ENCODE assay signal across 20 cellular contexts in genomic region chr4:15901996-15902395, GRCh38. TPM values are rescaled to one million over a fixed set of nuclear protein-coding genes. Genes with fewer than 3 reads are reported as not detected.
A peak's percentile ranks its signal among the peaks of the same experiment; 100 is the strongest.
DNase-seq lines count a peak whose midpoint lies in the region; TF ChIP-seq lines count a peak whose summit lies in the region.
"Had no signal": no experiment of that assay in that cellular context is flagged by ENCODE, and none has a peak within 500 bp of the region (broad histone marks: within the 10 kb centered on the region; RNA-seq: fewer than 3 reads in every experiment).

No MANE protein-coding gene starts in this region.

- H3K4me3 Mint-ChIP-seq in chondrocyte (ENCODE audit: unreplicated experiment) = no peak overlapping the region
- H3K4me3 Mint-ChIP-seq in Caco-2 (ENCODE audit: unreplicated experiment) = no peak overlapping the region
- H3K4me3 Mint-ChIP-seq: B cell; CD8-positive, alpha-beta T cell; GM23338 had no signal

- H3K9ac ChIP-seq in BLaER1 treated with 17β-estradiol and CSF1 and Interleukin-3, amounts not matched to agents 10 nM and 100 nM = no peak overlapping the region

- H4K20me1 ChIP-seq in BLaER1 treated with 17β-estradiol and CSF1 and Interleukin-3, amounts not matched to agents 10 nM and 100 nM = no peaks in the 10 kb centered on the region

- H3K4me1 ChIP-seq in BLaER1 treated with 17β-estradiol and CSF1 and Interleukin-3, amounts not matched to agents 10 nM and 100 nM = peaks cover 0 to 25% (median 13%) of the 10 kb centered on the region in 10 experiments; a peak in 12 of 20 replicates
- H3K4me1 ChIP-seq in right atrium auricular region = no peaks in the 10 kb centered on the region
- peaks cover 9% of the 10 kb centered on the region; the same call in 1 of the 2 replicates for H3K4me1 ChIP-seq in Caco-2
- H3K4me1 ChIP-seq in thyroid gland = no peaks in the 10 kb centered on the region
- H3K4me1 ChIP-seq: SJSA1 had no signal

- no peaks in the 10 kb centered on the region for H3K36me3 ChIP-seq in BLaER1 treated with 17β-estradiol and CSF1 and Interleukin-3, amounts not matched to agents 10 nM and 100 nM
- no peaks in the 10 kb centered on the region for H3K36me3 ChIP-seq in right atrium auricular region
- no peaks in the 10 kb centered on the region for H3K36me3 ChIP-seq in Caco-2 (ENCODE audit: control insufficient read depth, insufficient read depth, low read length)
- no peaks in the 10 kb centered on the region for H3K36me3 ChIP-seq in thyroid gland
- H3K36me3 ChIP-seq: SJSA1 had no signal

- CTCF ChIA-PET in Caco-2 (lab: Charles Lee) = no interaction called here

- no peak for TF ChIP-seq POLR2A in NB4 (IDR thresholded peaks at IDR 0.05; ENCODE audit: extremely low read depth, insufficient read length)
- TF ChIP-seq POLR2A in thyroid gland (IDR thresholded peaks at IDR 0.05) = no peak

- H3K27me3 ChIP-seq in BLaER1 treated with 17β-estradiol and CSF1 and Interleukin-3, amounts not matched to agents 10 nM and 100 nM = no peaks in the 10 kb centered on the region
- H3K27me3 ChIP-seq in right atrium auricular region (no peaks in the 10 kb centered on the region), Caco-2 (replicated peaks; ENCODE audit: control insufficient read depth, insufficient read depth, low read length) (no peaks in the 10 kb centered on the region), thyroid gland (no peaks in the 10 kb centered on the region)
- H3K27me3 ChIP-seq: SJSA1 had no signal

- H3K9me3 Mint-ChIP-seq in chondrocyte (ENCODE audit: low read depth) (no peaks in the 10 kb centered on the region), Caco-2 (ENCODE audit: unreplicated experiment) (peaks cover 17% of the 10 kb centered on the region)
- H3K9me3 Mint-ChIP-seq: CD8-positive, alpha-beta T cell had no signal

- no peak overlapping the region for H3K27ac ChIP-seq in BLaER1 treated with 17β-estradiol and CSF1 and Interleukin-3, amounts not matched to agents 10 nM and 100 nM
- H3K27ac ChIP-seq in right atrium auricular region (no peak overlapping the region), thyroid gland (no peak overlapping the region)
- H3K27ac ChIP-seq: RWPE1, SJSA1 had no signal

- peaks cover 11 to 34% (median 20%) of the 10 kb centered on the region in 11 experiments; a peak in 16 of 22 replicates for H3K9me3 ChIP-seq in BLaER1 treated with 17β-estradiol and CSF1 and Interleukin-3, amounts not matched to agents 10 nM and 100 nM (replicated peaks in 1 of 11)
- H3K9me3 ChIP-seq in right atrium auricular region = no peaks in the 10 kb centered on the region
- no peaks in the 10 kb centered on the region for H3K9me3 ChIP-seq in Caco-2
- H3K9me3 ChIP-seq in thyroid gland = no peaks in the 10 kb centered on the region
- H3K9me3 ChIP-seq: SJSA1 had no signal

- no TSS peak for BruUV-seq in Caco-2 (replicated peaks; lab: Mats Ljungman, UMichigan)

- peaks cover 13% of the 10 kb centered on the region for H3K4me1 Mint-ChIP-seq in chondrocyte (ENCODE audit: low read depth)
- no peaks in the 10 kb centered on the region for H3K4me1 Mint-ChIP-seq in Caco-2 (ENCODE audit: low read depth, unreplicated experiment)
- H3K4me1 Mint-ChIP-seq: B cell, GM23338 had no signal

- H3K27ac Mint-ChIP-seq in chondrocyte (ENCODE audit: unreplicated experiment) (no peak overlapping the region), Caco-2 (ENCODE audit: unreplicated experiment) (no peak overlapping the region)
- H3K27ac Mint-ChIP-seq: B cell; CD8-positive, alpha-beta T cell; GM23338 had no signal

- no peak overlapping the region for H3K4me3 ChIP-seq in BLaER1 treated with 17β-estradiol and CSF1 and Interleukin-3, amounts not matched to agents 10 nM and 100 nM
- H3K4me3 ChIP-seq in NB4 (ENCODE audit: low read depth, low read length) (no peak overlapping the region), epithelial cell of esophagus (ENCODE audit: low read length) (no peak overlapping the region), right atrium auricular region (no peak overlapping the region), Caco-2 (ENCODE audit: low read depth, low read length) (no peak overlapping the region), thyroid gland (replicated peaks in 1 of 3) (no peak overlapping the region)
- H3K4me3 ChIP-seq: GM23338, K562, SJSA1 had no signal

- POLR2A ChIA-PET in Caco-2 (lab: Charles Lee) = no interaction called here

- no peaks in the 10 kb centered on the region for H3K36me3 Mint-ChIP-seq in chondrocyte (ENCODE audit: low read depth)
- H3K36me3 Mint-ChIP-seq in Caco-2 (ENCODE audit: insufficient read depth, unreplicated experiment) = no peaks in the 10 kb centered on the region
- H3K36me3 Mint-ChIP-seq: CD8-positive, alpha-beta T cell had no signal

- TF ChIP-seq CTCF in NB4 (IDR thresholded peaks at IDR 0.05; ENCODE audit: low read depth, low read length) (no peak), epithelial cell of esophagus (IDR thresholded peaks at IDR 0.05; ENCODE audit: insufficient read depth, low read depth, low read length, missing control alignments) (no peak), right atrium auricular region (IDR thresholded peaks at IDR 0.05) (no peak), chondrocyte (IDR thresholded peaks at IDR 0.05) (no peak), Caco-2 (IDR thresholded peaks at IDR 0.05; ENCODE audit: insufficient read depth in 1 of 2, low read depth in 1 of 2, low read length in 1 of 2, severe bottlenecking in 1 of 2, unreplicated experiment in 1 of 2) (no peak), thyroid gland (IDR thresholded peaks at IDR 0.05) (no peak)

- WGBS in thyroid gland, 2 donors = 82 to 86% methylated on average over 2 of the region's 2 CpGs

- DNase-seq in AML-193 (lab: John Stamatoyannopoulos, UW) (peak; percentile 11 to 25), NB4 (ENCODE audit: low read depth) (peak; percentile 50), epithelial cell of esophagus (ENCODE audit: low read depth) (peak; percentile 43), right atrium auricular region (ENCODE audit: low spot score) (no peak), chondrocyte (ENCODE audit: low spot score) (no peak), Caco-2 (no peak), thyroid gland (no peak)
- DNase-seq: CD8-positive, alpha-beta T cell; GDM1; NCI-H1436 treated with DMSO at 0.1 percent for 48 hours; NCI-H2029 treated with DMSO at 0.1 percent for 48 hours; NCI-H2171 treated with DMSO at 0.1 percent for 48 hours; NCI-H446 treated with DMSO at 0.1 percent for 48 hours; NK-92 treated with Interleukin-12 subunit alpha and Interleukin-12 subunit beta, amount 100 ng/mL, for 24 hours had no signal

- intact Hi-C loops in Caco-2 (cut with micrococcal nuclease; ENCODE audit: unreplicated experiment) (no loop called here), thyroid gland (cut with DNase I) (no loop called here)

- no peaks in the 10 kb centered on the region for H3K27me3 Mint-ChIP-seq in chondrocyte (ENCODE audit: low read depth)
- peaks cover 6% of the 10 kb centered on the region for H3K27me3 Mint-ChIP-seq in Caco-2 (ENCODE audit: insufficient read depth, unreplicated experiment)

- peak overlapping the region in 6 of 11 experiments; percentile 0 to 46 (median 28); a peak in 7 of 22 replicates for H3K4me2 ChIP-seq in BLaER1 treated with 17β-estradiol and CSF1 and Interleukin-3, amounts not matched to agents 10 nM and 100 nM
- H3K4me2 ChIP-seq: GM23338 had no signal

RNA-seq across cellular contexts. Expression of gene FGFBP1, which starts 36.5 kb away (rescaled TPM):
- total RNA-seq in right atrium auricular region = under 1 TPM in 1 of 2 donors, not detected in 1; 0.94 TPM
- total RNA-seq in chondrocyte = not detected in 3 replicates
- 0.88 and 1.1 TPM in 2 replicates for total RNA-seq in Caco-2 (2022)
- 1 to 10 TPM in 1 of 4 donors, under 1 TPM in 2, not detected in 1; 0.22 to 2.3 (median 0.44) TPM for total RNA-seq in thyroid gland
- total RNA-seq: B cell; CD8-positive, alpha-beta T cell; GM23338; K562; SJSA1 had no signal

Comparison
In these comparisons a context has a peak if more than half of its experiments do, and no peak if none do; other contexts are left out.
1. DNase-seq: peak in AML-193 (2 of 2), NB4 (single experiment) and epithelial cell of esophagus (single experiment); none in right atrium auricular region (single experiment), chondrocyte (single experiment), Caco-2 (0 of 2) and thyroid gland (0 of 2).